In the genomic region with DNA sequence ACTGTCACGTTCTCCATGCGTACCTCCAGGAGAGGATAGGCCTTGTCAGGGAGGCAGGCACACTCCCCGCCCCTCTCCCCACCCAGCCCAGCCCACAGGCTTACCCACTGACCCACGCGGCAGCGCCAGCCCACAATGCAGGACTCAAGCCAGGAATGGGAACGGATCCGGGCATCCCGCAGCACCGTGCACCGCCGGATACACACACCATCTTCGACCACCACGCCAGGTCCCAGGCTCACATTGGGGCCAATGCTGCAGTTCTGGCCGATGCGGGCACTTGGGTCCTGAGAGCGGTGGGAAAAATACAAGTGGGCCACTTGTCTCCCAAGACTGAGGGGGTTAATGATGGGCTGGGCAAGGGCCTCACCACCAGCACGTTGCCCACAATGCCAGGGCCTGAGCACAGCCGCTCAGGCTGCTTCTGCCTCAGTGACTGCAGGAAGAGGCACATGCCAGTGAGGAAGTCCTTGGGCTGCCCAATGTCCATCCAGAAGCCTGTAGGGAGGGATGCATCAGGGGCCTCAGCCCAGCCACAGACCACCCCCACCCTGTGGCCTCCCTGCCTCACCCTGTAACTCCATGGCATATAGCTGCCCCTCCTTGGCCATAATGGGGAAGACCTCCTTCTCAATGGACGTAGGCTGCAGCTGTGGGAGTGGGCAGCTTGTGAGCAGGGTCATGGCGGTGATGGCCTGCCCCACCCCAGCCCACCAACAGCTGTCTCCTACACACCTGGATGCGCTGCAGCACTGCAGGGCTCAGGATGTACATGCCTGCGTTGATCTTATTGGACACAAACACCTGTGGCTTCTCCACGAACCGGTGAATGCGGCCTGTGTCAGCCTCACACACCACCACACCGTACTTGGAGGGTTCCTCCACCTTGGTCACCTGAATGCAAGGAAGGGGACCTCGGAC, we compare ENCODE assay signal across 8 cellular contexts. TPM values are rescaled to one million over a fixed set of nuclear protein-coding genes. Genes with fewer than 3 reads are reported as not detected.
A peak's percentile ranks its signal among the peaks of the same experiment; 100 is the strongest.
DNase-seq lines count a peak whose midpoint lies in the region; ATAC-seq and TF ChIP-seq lines count a peak whose summit lies in the region.

No MANE protein-coding gene starts in this region.

- intact Hi-C loops in colonic mucosa (cut with DNase I), result no loop called here

- H2AFZ ChIP-seq in Karpas-422 (ENCODE audit: low read length), result no peak overlapping the region

- peaks cover 25% of the 10 kb centered on the region for H3K4me1 Mint-ChIP-seq in nephron

- peaks cover 19% of the 10 kb centered on the region; the same call in 1 of the 2 replicates for H3K36me3 ChIP-seq in Karpas-422 (ENCODE audit: insufficient read depth, low read length)
- H3K36me3 ChIP-seq in colonic mucosa, result peaks cover 1% of the 10 kb centered on the region
- H3K36me3 ChIP-seq in SJCRH30, result peaks cover 10% of the 10 kb centered on the region; the same call in 1 of the 2 replicates

- no peaks in the 10 kb centered on the region for H3K27me3 Mint-ChIP-seq in nephron (ENCODE audit: low read depth)

- H3K4me3 ChIP-seq in Karpas-422 (ENCODE audit: low read length) (peak overlapping the region; percentile 92), colonic mucosa (peak overlapping the region; percentile 86), SJCRH30 (no peak overlapping the region)

- peak overlapping the region; percentile 93 to 95 (median 94) for H3K4me3 Mint-ChIP-seq in nephron

- peak overlapping the region; percentile 96 for H3K9ac ChIP-seq in Karpas-422 (ENCODE audit: low read length)
- H3K9ac ChIP-seq in colonic mucosa (ENCODE audit: low read depth in 2 of 2, low read length in 2 of 2), result peak overlapping the region; percentile 93 to 99

- no peak for ATAC-seq in HG03571 (IDR thresholded peaks at IDR 0.05; ENCODE audit: unreplicated experiment)

- peaks cover 33% of the 10 kb centered on the region for H3K4me1 ChIP-seq in Karpas-422 (ENCODE audit: low read length)
- H3K4me1 ChIP-seq in colonic mucosa, result peaks cover 34% of the 10 kb centered on the region
- H3K4me1 ChIP-seq in SJCRH30, result no peaks in the 10 kb centered on the region

- H3K27ac ChIP-seq in C4-2B, result peak overlapping the region; percentile 94
- H3K27ac ChIP-seq in Karpas-422 (ENCODE audit: low read length), result no peak overlapping the region
- H3K27ac ChIP-seq in colonic mucosa, result peak overlapping the region; percentile 94
- H3K27ac ChIP-seq in SJCRH30, result no peak overlapping the region

- no peaks in the 10 kb centered on the region for H3K9me3 ChIP-seq in Karpas-422 (ENCODE audit: low read length)
- no peaks in the 10 kb centered on the region for H3K9me3 ChIP-seq in colonic mucosa
- H3K9me3 ChIP-seq in SJCRH30 (replicated peaks), result no peaks in the 10 kb centered on the region

- peak overlapping the region; percentile 52 to 97 (median 70) for H3K27ac Mint-ChIP-seq in nephron

- peaks cover 12% of the 10 kb centered on the region for H3K79me2 ChIP-seq in Karpas-422 (ENCODE audit: low read length)

- peak overlapping the region; percentile 91 for H3K4me2 ChIP-seq in Karpas-422 (ENCODE audit: low read depth, low read length, poor library complexity, severe bottlenecking)

- DNase-seq in Karpas-422 (no peak), colonic mucosa (no peak), HuH-7 (ENCODE audit: low spot score) (no peak), amniotic stem cell (lab: John Stamatoyannopoulos, UW) (no peak), SJCRH30 (no peak)

- H3K9me3 Mint-ChIP-seq in nephron, result no peaks in the 10 kb centered on the region

- H4K20me1 ChIP-seq in Karpas-422 (ENCODE audit: insufficient read depth, low read depth, low read length), result peaks cover 5% of the 10 kb centered on the region; the same call in 1 of the 2 replicates

- H3K9me2 ChIP-seq in Karpas-422 (replicated peaks; ENCODE audit: insufficient read depth, low read length), result no peaks in the 10 kb centered on the region

- TF ChIP-seq CTCF in C4-2B (conservative IDR thresholded peaks at IDR 0.05) (no peak), colonic mucosa (IDR thresholded peaks at IDR 0.05) (no peak), nephron (IDR thresholded peaks at IDR 0.05; ENCODE audit: unreplicated experiment in 3 of 3) (no peak)

- no peaks in the 10 kb centered on the region for H3K27me3 ChIP-seq in Karpas-422 (ENCODE audit: low read length)
- H3K27me3 ChIP-seq in colonic mucosa, result no peaks in the 10 kb centered on the region
- H3K27me3 ChIP-seq in SJCRH30, result no peaks in the 10 kb centered on the region

- H3K36me3 Mint-ChIP-seq in nephron (ENCODE audit: low read depth), result peaks cover 12% of the 10 kb centered on the region

RNA-seq across cellular contexts. Expression of a gene that starts 1.6 kb away (rescaled TPM):
- total RNA-seq in Karpas-422 (2014; rRNA removed; shearing (Covaris generic); ENCODE audit: low replicate concordance), result 10.1 and 13.6 TPM in 2 replicates
- total RNA-seq in colonic mucosa, result 100 to 1,000 TPM in 1 of 2 donors, 10 to 100 TPM in 1; 59.6 to 127 TPM
- 12.9 and 14.6 TPM in 2 replicates for total RNA-seq in SJCRH30 (2014; rRNA removed; shearing (Covaris generic))

RNA-seq across cellular contexts. Expression of a gene that starts 2.6 kb away (rescaled TPM):
- total RNA-seq in Karpas-422 (2014; rRNA removed; shearing (Covaris generic); ENCODE audit: low replicate concordance), result 3.8 TPM in 1 of 2 replicates, not detected in the other
- total RNA-seq in colonic mucosa, result under 1 TPM in 1 of 2 donors, not detected in 1; 0.16 TPM
- total RNA-seq in SJCRH30 (2014; rRNA removed; shearing (Covaris generic)), result 3.9 and 4.2 TPM in 2 replicates

RNA-seq across cellular contexts. Expression of a gene that starts 32.8 kb away (rescaled TPM):
- 20.1 and 31.5 TPM in 2 replicates for total RNA-seq in Karpas-422 (2014; rRNA removed; shearing (Covaris generic); ENCODE audit: low replicate concordance)
- 10 to 100 TPM; 36.4 to 39.3 TPM for total RNA-seq in colonic mucosa
- 12.0 and 12.3 TPM in 2 replicates for total RNA-seq in SJCRH30 (2014; rRNA removed; shearing (Covaris generic))

RNA-seq across cellular contexts. Expression of a gene that starts 32.8 kb away (rescaled TPM):
- 19.8 and 25.6 TPM in 2 replicates for total RNA-seq in Karpas-422 (2014; rRNA removed; shearing (Covaris generic); ENCODE audit: low replicate concordance)
- total RNA-seq in colonic mucosa, result 10 to 100 TPM; 27.7 to 49.9 TPM
- 0.84 and 3.3 TPM in 2 replicates for total RNA-seq in SJCRH30 (2014; rRNA removed; shearing (Covaris generic))

RNA-seq across cellular contexts. Expression of a gene that starts 48.0 kb away (rescaled TPM):
- total RNA-seq in Karpas-422 (2014; rRNA removed; shearing (Covaris generic); ENCODE audit: low replicate concordance), result 96.3 and 175 TPM in 2 replicates
- total RNA-seq in colonic mucosa, result 100 to 1,000 TPM; 151 to 278 TPM
- total RNA-seq in SJCRH30 (2014; rRNA removed; shearing (Covaris generic)), result 61.8 and 63.0 TPM in 2 replicates

Comparison
In these comparisons a context has a peak if more than half of its experiments do, and no peak if none do; other contexts are left out.
1. H3K27ac ChIP-seq: peak in C4-2B (single experiment) and colonic mucosa (single experiment); none in Karpas-422 (single experiment) and SJCRH30 (single experiment).